ENCODE assay signal across 8 cellular contexts in genomic region chr9:83473488-83473971, GRCh38.
DNase-seq lines count a peak whose midpoint lies in the region; ATAC-seq and TF ChIP-seq lines count a peak whose summit lies in the region.

No MANE protein-coding gene starts in this region.

- H3K27ac Mint-ChIP-seq in CD8-positive, alpha-beta T cell, result peak overlapping the region; percentile 15
- H3K27ac Mint-ChIP-seq in central memory CD8-positive, alpha-beta T cell (ENCODE audit: low read depth), result peak overlapping the region; percentile 55

- H3K36me3 Mint-ChIP-seq in CD8-positive, alpha-beta T cell, result no peaks in the 10 kb centered on the region
- H3K36me3 Mint-ChIP-seq in central memory CD8-positive, alpha-beta T cell (ENCODE audit: insufficient read depth), result no peaks in the 10 kb centered on the region

- no peaks in the 10 kb centered on the region for H3K27me3 Mint-ChIP-seq in CD8-positive, alpha-beta T cell (ENCODE audit: low read depth)
- H3K27me3 Mint-ChIP-seq in central memory CD8-positive, alpha-beta T cell, result no peaks in the 10 kb centered on the region

- no peak overlapping the region for H3K27ac ChIP-seq in CD8-positive, alpha-beta T cell (ENCODE audit: low read depth, low read length)

- intact Hi-C loops in CD8-positive, alpha-beta T cell (cut with DNase I, micrococcal nuclease), result no loop called here

- no peaks in the 10 kb centered on the region for H3K9me3 Mint-ChIP-seq in CD8-positive, alpha-beta T cell
- no peaks in the 10 kb centered on the region for H3K9me3 Mint-ChIP-seq in central memory CD8-positive, alpha-beta T cell

- no peaks in the 10 kb centered on the region for H3K36me3 ChIP-seq in CD8-positive, alpha-beta T cell (ENCODE audit: insufficient read depth, low read length)

- no peak for TF ChIP-seq CTCF in CD8-positive, alpha-beta T cell (IDR thresholded peaks at IDR 0.05)

- POLR2A ChIA-PET in CD8-positive, alpha-beta T cell (lab: Charles Lee), result no interaction called here

- no peak overlapping the region for H3K4me3 ChIP-seq in CD8-positive, alpha-beta T cell (ENCODE audit: low read depth, low read length)

- H3K9me3 ChIP-seq in CD8-positive, alpha-beta T cell (ENCODE audit: low read length), result no peaks in the 10 kb centered on the region

- ATAC-seq in CD8-positive, alpha-beta T cell, result no peak
- ATAC-seq in GM19397 (IDR thresholded peaks at IDR 0.05; ENCODE audit: unreplicated experiment) (peak; percentile 77), HG03354 (IDR thresholded peaks at IDR 0.05; ENCODE audit: poor library complexity, severe bottlenecking, unreplicated experiment) (peak; percentile 94)
- peak; percentile 24 for ATAC-seq in central memory CD8-positive, alpha-beta T cell (replicated peaks; ENCODE audit: extremely low read depth, poor library complexity, severe bottlenecking)

- no peak for DNase-seq in CD8-positive, alpha-beta T cell
- DNase-seq in central memory CD8-positive, alpha-beta T cell (ENCODE audit: low spot score in 2 of 2), result no peak
- DNase-seq in iPS-NIHi7 (ENCODE audit: extremely low spot score) (no peak), HUDEP-2 (lab: John Stamatoyannopoulos, UW; ENCODE audit: unreplicated experiment in 76 of 76) (no peak), amygdala (lab: John Stamatoyannopoulos, UW) (no peak), NCI-H524 treated with DMSO at 0.1 percent for 48 hours (lab: John Stamatoyannopoulos, UW) (no peak)

- CTCF ChIA-PET in CD8-positive, alpha-beta T cell (lab: Charles Lee), result no interaction called here

- no peaks in the 10 kb centered on the region for H3K4me1 ChIP-seq in CD8-positive, alpha-beta T cell (ENCODE audit: insufficient read depth, low read length)

- H3K4me3 Mint-ChIP-seq in CD8-positive, alpha-beta T cell, result peak overlapping the region; percentile 32
- H3K4me3 Mint-ChIP-seq in central memory CD8-positive, alpha-beta T cell, result peak overlapping the region; percentile 42

- peaks cover 15% of the 10 kb centered on the region for H3K4me1 Mint-ChIP-seq in CD8-positive, alpha-beta T cell (ENCODE audit: low read depth)
- H3K4me1 Mint-ChIP-seq in central memory CD8-positive, alpha-beta T cell, result peaks cover 12% of the 10 kb centered on the region

- no peaks in the 10 kb centered on the region for H3K27me3 ChIP-seq in CD8-positive, alpha-beta T cell (ENCODE audit: insufficient read depth, low read length)
